ENCODE assay signal across 1 cellular context in the genomic region with DNA sequence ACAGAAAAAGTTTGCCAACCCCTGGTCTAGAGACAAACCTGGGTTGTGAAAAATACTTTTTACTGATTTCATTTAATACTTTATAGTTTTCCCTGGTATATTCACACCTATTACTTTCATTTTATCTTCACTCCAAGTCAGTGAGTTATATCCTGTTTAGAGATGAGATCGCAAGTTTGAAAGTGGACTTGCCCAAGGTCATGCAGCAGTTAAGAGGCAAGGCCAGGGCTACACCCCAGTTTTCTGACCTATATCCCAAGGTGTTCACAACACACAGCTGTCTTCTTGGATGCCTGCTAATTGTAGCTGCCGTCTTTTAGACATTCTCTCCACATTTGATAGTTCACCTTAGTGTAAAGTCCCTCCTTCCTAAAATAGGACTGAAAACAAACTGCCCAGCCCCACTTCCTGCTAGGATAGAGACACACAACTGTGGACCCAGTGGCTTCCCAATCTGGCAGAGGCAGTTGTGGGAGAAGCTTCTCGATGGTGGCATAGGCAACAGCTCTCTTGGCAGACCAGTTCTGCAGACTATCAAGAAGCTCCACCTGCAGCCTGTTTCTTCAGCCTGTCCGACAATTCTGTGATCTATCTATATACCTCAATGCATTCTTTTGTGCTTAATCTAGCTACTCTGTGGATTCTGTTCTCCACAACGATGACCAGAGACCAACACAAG.
TF ChIP-seq lines count a peak whose summit lies in the region.

No MANE protein-coding gene starts in this region.

TF ChIP-seq in HepG2, 621 proteins besides CTCF, POLR2A, EP300 and RAD21:
- TF ChIP-seq ETV5 (CRISPR knock-in tag; IDR thresholded peaks at IDR 0.05; ENCODE audit: borderline replicate concordance) = peak; percentile 18; the same call in 1 of the 2 replicates
- TF ChIP-seq AGO1 (IDR thresholded peaks at IDR 0.05; ENCODE audit: low read depth, low read length, poor library complexity, severe bottlenecking) = no peak
